Comparison of ENCODE assay signal across 8 cellular contexts in genomic region chr6:73285674-73286283, GRCh38. TPM values are rescaled to one million over a fixed set of nuclear protein-coding genes. Genes with fewer than 3 reads are reported as not detected.
DNase-seq lines count a peak whose midpoint lies in the region; ATAC-seq and TF ChIP-seq lines count a peak whose summit lies in the region.

No MANE protein-coding gene starts in this region.

- H2AK5ac ChIP-seq in mesenchymal stem cell (ENCODE audit: low read length, severe bottlenecking): no peak overlapping the region

- H2BK12ac ChIP-seq in mesenchymal stem cell (ENCODE audit: low read length in 2 of 2): no peak overlapping the region

- H3K27ac ChIP-seq in DND-41 (ENCODE audit: low read length) (no peak overlapping the region), brain microvascular endothelial cell (no peak overlapping the region), mesenchymal stem cell (ENCODE audit: low read length, poor library complexity, severe bottlenecking) (no peak overlapping the region)

- no peak overlapping the region for H3K23ac ChIP-seq in mesenchymal stem cell (ENCODE audit: low read length in 2 of 2)

- in situ Hi-C loops in brain microvascular endothelial cell (cut with HindIII; ENCODE audit: low pct_ligation_motif_present, low sequenced_read_pairs): no loop called here

- H3K9ac ChIP-seq in DND-41 (ENCODE audit: low read depth, low read length): no peak overlapping the region
- peak overlapping the region; percentile 27 for H3K9ac ChIP-seq in mesenchymal stem cell (ENCODE audit: low read length)

- no peak overlapping the region for H3K4me3 ChIP-seq in DND-41 (ENCODE audit: low read depth in 1 of 2, low read length in 2 of 2)
- no peak overlapping the region for H3K4me3 ChIP-seq in brain microvascular endothelial cell (ENCODE audit: low read depth, low read length)
- H3K4me3 ChIP-seq in mesenchymal stem cell (ENCODE audit: insufficient read depth in 1 of 2, low read depth in 1 of 2, low read length in 2 of 2): no peak overlapping the region

- 97% methylated on average over 2 of the region's 3 CpGs for WGBS in mesenchymal stem cell

- H2AFZ ChIP-seq in DND-41 (ENCODE audit: low read depth, low read length) (no peak overlapping the region), mesenchymal stem cell (ENCODE audit: low read depth, low read length) (no peak overlapping the region)

- H3K79me2 ChIP-seq in DND-41 (ENCODE audit: insufficient read depth, low read length): peaks cover 32% of the 10 kb centered on the region

- H3K18ac ChIP-seq in mesenchymal stem cell (ENCODE audit: low read depth in 1 of 2, low read length in 2 of 2): no peak overlapping the region

- H3K36me3 ChIP-seq in DND-41 (ENCODE audit: insufficient read depth, low read length) (peaks cover 55% of the 10 kb centered on the region), brain microvascular endothelial cell (replicated peaks) (no peaks in the 10 kb centered on the region), mesenchymal stem cell (ENCODE audit: control insufficient read depth in 1 of 2, insufficient read depth in 2 of 2, low read depth in 1 of 2, low read length in 2 of 2) (no peaks in the 10 kb centered on the region)

- no peak overlapping the region for H3K4ac ChIP-seq in mesenchymal stem cell (ENCODE audit: low read depth in 1 of 2, low read length in 2 of 2)

- no peak overlapping the region for H2BK120ac ChIP-seq in mesenchymal stem cell (ENCODE audit: low read depth, low read length)

- H3K4me1 ChIP-seq in DND-41 (ENCODE audit: insufficient read depth, low read length) (no peaks in the 10 kb centered on the region), mesenchymal stem cell (ENCODE audit: control insufficient read depth, insufficient read depth, low read depth, low read length) (peaks cover 2% of the 10 kb centered on the region)

- peaks cover 2% of the 10 kb centered on the region; the same call in 1 of the 2 replicates for H4K20me1 ChIP-seq in DND-41 (ENCODE audit: insufficient read depth, low read length)

- no peak overlapping the region for H3K14ac ChIP-seq in mesenchymal stem cell (ENCODE audit: low read length in 2 of 2)

- H2BK15ac ChIP-seq in mesenchymal stem cell (ENCODE audit: low read depth, poor library complexity, severe bottlenecking): no peak overlapping the region

- TF ChIP-seq CTCF in DND-41 (IDR thresholded peaks at IDR 0.05; ENCODE audit: borderline replicate concordance, extremely low read depth, low read length, poor library complexity, severe bottlenecking): peak; percentile 47
- TF ChIP-seq CTCF in brain microvascular endothelial cell (IDR thresholded peaks at IDR 0.05; ENCODE audit: low read depth, low read length, missing control alignments): peak; percentile 50

- no peaks in the 10 kb centered on the region for H3K9me3 ChIP-seq in DND-41 (ENCODE audit: insufficient read depth, low read length, severe bottlenecking)
- no peaks in the 10 kb centered on the region for H3K9me3 ChIP-seq in mesenchymal stem cell (ENCODE audit: control insufficient read depth, low read length)

- peak; percentile 57; the same call in 2 of the 3 replicates for ATAC-seq in DND-41 (ENCODE audit: insufficient read depth, low read depth)
- no peak for ATAC-seq in HG03108 (IDR thresholded peaks at IDR 0.05; ENCODE audit: unreplicated experiment)

- no peak overlapping the region for H2BK5ac ChIP-seq in mesenchymal stem cell (ENCODE audit: low read depth, low read length, poor library complexity, severe bottlenecking)

- no peak overlapping the region for H4K91ac ChIP-seq in mesenchymal stem cell (ENCODE audit: low read length)

- H3K27me3 ChIP-seq in DND-41 (ENCODE audit: insufficient read depth, low read length, poor library complexity) (no peaks in the 10 kb centered on the region), brain microvascular endothelial cell (replicated peaks) (no peaks in the 10 kb centered on the region), mesenchymal stem cell (ENCODE audit: control insufficient read depth in 1 of 2, insufficient read depth in 1 of 2, low read length in 2 of 2) (no peaks in the 10 kb centered on the region)

- H3K4me2 ChIP-seq in DND-41 (ENCODE audit: insufficient read depth, low read length) (no peak overlapping the region), mesenchymal stem cell (ENCODE audit: low read length, poor library complexity, severe bottlenecking) (no peak overlapping the region)

- H3K79me1 ChIP-seq in mesenchymal stem cell (replicated peaks; ENCODE audit: low read length, poor library complexity, severe bottlenecking): peaks cover 5% of the 10 kb centered on the region

- H4K8ac ChIP-seq in mesenchymal stem cell (ENCODE audit: low read length): no peak overlapping the region

- DNase-seq in DND-41 (no peak), LHCN-M2 (ENCODE audit: low read depth) (peak; percentile 58), brain microvascular endothelial cell (peak; percentile 53), mesenchymal stem cell (peak; percentile 74), mucosa of gallbladder (ENCODE audit: low spot score) (no peak), NCI-H526 treated with DMSO at 0.1 percent for 48 hours (lab: John Stamatoyannopoulos, UW) (no peak)
- no peak for DNase-seq in activated CD8-positive, alpha-beta memory T cell treated with anti-CD3 and anti-CD28 coated beads, Interleukin-2, amount 50 U/mL, for 4 hours

RNA-seq across cellular contexts. Expression of gene KHDC1, which starts 22.8 kb away (rescaled TPM):
- total RNA-seq in LHCN-M2 (2014; rRNA removed): 3.1 and 4.8 TPM in 2 replicates
- polyA plus RNA-seq in LHCN-M2 (2012): 5.9 TPM
- 2.4 TPM for polyA plus RNA-seq in mesenchymal stem cell (2013, experiment 1 of 2)
- 2.5 TPM for polyA plus RNA-seq in mesenchymal stem cell (2013, experiment 2 of 2)
- 2.9 TPM for total RNA-seq in mucosa of gallbladder

Comparison
In these comparisons a context has a peak if more than half of its experiments do, and no peak if none do; other contexts are left out.
1. DNase-seq: peak in LHCN-M2 (single experiment), brain microvascular endothelial cell (single experiment) and mesenchymal stem cell (single experiment); none in DND-41 (single experiment), mucosa of gallbladder (single experiment), NCI-H526 treated with DMSO at 0.1 percent for 48 hours (single experiment) and activated CD8-positive, alpha-beta memory T cell treated with anti-CD3 and anti-CD28 coated beads, Interleukin-2, amount 50 U/mL, for 4 hours (single experiment).